In the genomic region with DNA sequence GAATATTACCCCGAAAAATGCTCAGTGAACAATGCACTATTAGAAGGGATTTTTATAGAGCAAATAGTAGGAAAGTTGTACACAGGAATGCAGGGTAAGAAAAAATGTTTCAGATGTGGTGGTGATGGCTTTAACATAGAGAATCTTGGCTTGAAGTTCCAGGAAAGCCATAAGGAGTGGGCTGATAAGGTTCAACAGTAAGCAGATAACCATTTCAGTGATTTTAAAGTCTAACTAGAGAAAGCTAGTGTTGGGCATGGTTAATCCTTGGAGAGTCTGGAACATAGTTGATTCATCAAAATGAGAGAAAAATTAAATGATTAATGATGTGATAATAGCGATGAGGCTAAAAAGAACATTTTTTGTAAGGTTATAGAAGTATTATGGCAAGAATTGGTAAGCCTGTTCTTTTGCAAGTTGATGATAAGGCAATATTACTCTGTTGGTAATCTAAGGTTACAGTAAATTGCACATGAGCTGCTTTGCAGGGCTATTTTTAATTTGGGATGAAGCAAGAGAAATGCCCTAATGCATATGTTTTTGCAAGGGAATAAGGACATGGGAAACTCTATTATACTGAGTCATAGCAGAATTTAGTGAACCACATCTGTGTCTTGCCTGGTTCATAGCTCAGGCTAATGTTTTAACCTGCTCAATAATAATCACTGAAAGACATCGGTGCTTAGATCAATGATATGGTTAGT, we compare ENCODE assay signal across 15 cellular contexts. TPM values are rescaled to one million over a fixed set of nuclear protein-coding genes. Genes with fewer than 3 reads are reported as not detected.
"Had no signal": no experiment of that assay in that cellular context is flagged by ENCODE, and none has a peak within 500 bp of the region (broad histone marks: within the 10 kb centered on the region; RNA-seq: fewer than 3 reads in every experiment).

No MANE protein-coding gene starts in this region.

- DNase-seq: activated CD4-positive, alpha-beta memory T cell treated with anti-CD3 and anti-CD28 coated beads for 36 hours; activated CD4-positive, alpha-beta T cell treated with anti-CD3 and anti-CD28 coated beads for 1 hour; activated effector memory CD4-positive, alpha-beta T cell treated with anti-CD3 and anti-CD28 coated beads, Interleukin-2, amount 50 U/mL, for 16 hours; activated T-cell treated with anti-CD3 and anti-CD28 coated beads, Interleukin-2, amount 50 U/mL, for 4 hours; anterior cingulate cortex; central memory CD4-positive, alpha-beta T cell; gastrocnemius medialis; lower lobe of right lung; naive B cell; retina had no signal

- H3K27ac Mint-ChIP-seq: activated CD4-positive, alpha-beta memory T cell treated with anti-CD3 and anti-CD28 coated beads for 36 hours; activated naive CD4-positive, alpha-beta T cell treated with anti-CD3 and anti-CD28 coated beads, Interleukin-2, amount 50 U/mL, for 72 hours; dendritic cell treated with granulocyte-macrophage colony-stimulating factor and Interleukin-4, amounts not matched to agents 40 ng/mL and 50 ng/mL, for 4 days; naive B cell had no signal

- H3K36me3 ChIP-seq: gastrocnemius medialis, lower lobe of right lung had no signal

- H3K27me3 Mint-ChIP-seq: activated CD4-positive, alpha-beta memory T cell treated with anti-CD3 and anti-CD28 coated beads for 36 hours; dendritic cell treated with granulocyte-macrophage colony-stimulating factor and Interleukin-4, amounts not matched to agents 40 ng/mL and 50 ng/mL, for 4 days; naive B cell had no signal

- H3K27ac ChIP-seq: gastrocnemius medialis, lower lobe of right lung, parathyroid adenoma had no signal

- H3K27me3 ChIP-seq: gastrocnemius medialis had no signal

- H3K4me3 Mint-ChIP-seq: activated CD4-positive, alpha-beta memory T cell treated with anti-CD3 and anti-CD28 coated beads for 36 hours; activated T-cell treated with anti-CD3 and anti-CD28 coated beads, Interleukin-2, amount 50 U/mL, for 4 hours; dendritic cell treated with granulocyte-macrophage colony-stimulating factor and Interleukin-4, amounts not matched to agents 40 ng/mL and 50 ng/mL, for 4 days; naive B cell had no signal

- ATAC-seq: activated naive CD4-positive, alpha-beta T cell treated with anti-CD3 and anti-CD28 coated beads, Interleukin-2, amount 50 U/mL, for 72 hours; activated T-cell treated with anti-CD3 and anti-CD28 coated beads, Interleukin-2, amount 50 U/mL, for 4 hours; esophagus mucosa; lower lobe of right lung had no signal

- H3K4me3 ChIP-seq: gastrocnemius medialis, lower lobe of right lung had no signal

- H3K9me3 Mint-ChIP-seq: dendritic cell treated with granulocyte-macrophage colony-stimulating factor and Interleukin-4, amounts not matched to agents 40 ng/mL and 50 ng/mL, for 4 days had no signal

- H3K36me3 Mint-ChIP-seq: activated CD4-positive, alpha-beta memory T cell treated with anti-CD3 and anti-CD28 coated beads for 36 hours; activated naive CD4-positive, alpha-beta T cell treated with anti-CD3 and anti-CD28 coated beads, Interleukin-2, amount 50 U/mL, for 72 hours; naive B cell had no signal

RNA-seq across cellular contexts. Expression of gene GALNTL6, which starts 44.2 kb away (rescaled TPM):
- total RNA-seq: activated CD4-positive, alpha-beta memory T cell treated with anti-CD3 and anti-CD28 coated beads for 36 hours; activated naive CD4-positive, alpha-beta T cell treated with anti-CD3 and anti-CD28 coated beads, Interleukin-2, amount 50 U/mL, for 72 hours; activated T-cell treated with anti-CD3 and anti-CD28 coated beads, Interleukin-2, amount 50 U/mL, for 4 hours; esophagus mucosa; gastrocnemius medialis; lower lobe of right lung; T-helper 2 cell treated with Interferon-gamma antibody and Interleukin-4, amounts not matched to agents 100 ng/mL and 5 ng/mL, for 36 hours had no signal
